In genomic region chr7:78279035-78279434, GRCh38 we compare ENCODE assay signal across 15 cellular contexts.
DNase-seq lines count a peak whose midpoint lies in the region; ATAC-seq and TF ChIP-seq lines count a peak whose summit lies in the region.
"Had no signal": no experiment of that assay in that cellular context is flagged by ENCODE, and none has a peak within 500 bp of the region (broad histone marks: within the 10 kb centered on the region; RNA-seq: fewer than 3 reads in every experiment).

No MANE protein-coding gene starts in this region.

- ATAC-seq in GM19328 (IDR thresholded peaks at IDR 0.05; ENCODE audit: unreplicated experiment), result no peak

- TF ChIP-seq EP300 in ovary (IDR thresholded peaks at IDR 0.05), result no peak

- H3K36me3 ChIP-seq in adrenal gland (replicated peaks in 1 of 2) (no peaks in the 10 kb centered on the region), ovary (no peaks in the 10 kb centered on the region)
- H3K36me3 ChIP-seq: BE2C had no signal

- peak; percentile 62 for DNase-seq in AG04449 (ENCODE audit: low read depth, low spot score)
- peak; percentile 58 for DNase-seq in HS-5 (ENCODE audit: low read depth)
- DNase-seq in astrocyte of the hippocampus (ENCODE audit: low read depth, low spot score), result peak; percentile 68
- DNase-seq in hepatic stellate cell (ENCODE audit: low spot score), result peak; percentile 23
- DNase-seq in activated effector memory CD4-positive, alpha-beta T cell treated with anti-CD3 and anti-CD28 coated beads, Interleukin-2, amount 50 U/mL, for 16 hours, result no peak
- DNase-seq in adrenal gland, result no peak
- DNase-seq in ovary, result no peak
- DNase-seq: activated CD4-positive, alpha-beta memory T cell treated with anti-CD3 and anti-CD28 coated beads, Interleukin-2, amount 10 ng/mL, durations not matched to agents 7 days and 5 days; activated naive CD4-positive, alpha-beta T cell treated with Interleukin-2 at 50 U/mL for 16 hours; BE2C; mesendoderm; NCI-H1417 treated with DMSO at 0.1 percent for 48 hours; NK-92 treated with Interleukin-12 subunit alpha and Interleukin-12 subunit beta, amount 100 ng/mL, for 24 hours; posterior cingulate gyrus had no signal

- TF ChIP-seq POLR2A in adrenal gland (IDR thresholded peaks at IDR 0.05) (no peak), ovary (IDR thresholded peaks at IDR 0.05) (no peak)

- POLR2A ChIA-PET in AG04449 (lab: Yijun Ruan, JAX), result no interaction called here

- 78 to 83% (median 82%) methylated on average over 4 of the region's 4 CpGs for WGBS in adrenal gland, 4 donors
- 76 to 80% (median 79%) methylated on average over 4 of the region's 4 CpGs for WGBS in ovary, 3 donors

- no peak overlapping the region for H3K4me3 ChIP-seq in AG04449 (ENCODE audit: low read depth, low read length)
- no peak overlapping the region for H3K4me3 ChIP-seq in adrenal gland
- H3K4me3 ChIP-seq in ovary, result no peak overlapping the region

- intact Hi-C loops in adrenal gland (cut with DNase I), result no loop called here
- intact Hi-C loops in ovary (cut with DNase I), result no loop called here

- CTCF ChIA-PET in AG04449 (lab: Yijun Ruan, JAX), result no interaction called here

- TF ChIP-seq CTCF in AG04449 (IDR thresholded peaks at IDR 0.05; ENCODE audit: insufficient read depth, low read length, missing control alignments), result no peak
- no peak for TF ChIP-seq CTCF in adrenal gland (IDR thresholded peaks at IDR 0.05)
- no peak for TF ChIP-seq CTCF in ovary (IDR thresholded peaks at IDR 0.05)

- no peaks in the 10 kb centered on the region for H3K27me3 ChIP-seq in adrenal gland
- H3K27me3 ChIP-seq in ovary, result no peaks in the 10 kb centered on the region

- H3K4me1 ChIP-seq in adrenal gland (replicated peaks in 1 of 2), result no peaks in the 10 kb centered on the region
- no peaks in the 10 kb centered on the region for H3K4me1 ChIP-seq in ovary (ENCODE audit: insufficient read depth)
- H3K4me1 ChIP-seq: BE2C had no signal

- H3K27ac ChIP-seq in adrenal gland, result no peak overlapping the region
- no peak overlapping the region for H3K27ac ChIP-seq in ovary

- H3K9me3 ChIP-seq in adrenal gland (replicated peaks in 1 of 3) (no peaks in the 10 kb centered on the region), ovary (no peaks in the 10 kb centered on the region)
- H3K9me3 ChIP-seq: BE2C had no signal

Comparison
In these comparisons a context has a peak if more than half of its experiments do, and no peak if none do; other contexts are left out.
1. DNase-seq: peak in AG04449 (single experiment), HS-5 (single experiment), astrocyte of the hippocampus (single experiment) and hepatic stellate cell (single experiment); none in activated effector memory CD4-positive, alpha-beta T cell treated with anti-CD3 and anti-CD28 coated beads, Interleukin-2, amount 50 U/mL, for 16 hours (single experiment), adrenal gland (0 of 7) and ovary (0 of 5).